ENCODE assay signal across 8 cellular contexts in the genomic region with DNA sequence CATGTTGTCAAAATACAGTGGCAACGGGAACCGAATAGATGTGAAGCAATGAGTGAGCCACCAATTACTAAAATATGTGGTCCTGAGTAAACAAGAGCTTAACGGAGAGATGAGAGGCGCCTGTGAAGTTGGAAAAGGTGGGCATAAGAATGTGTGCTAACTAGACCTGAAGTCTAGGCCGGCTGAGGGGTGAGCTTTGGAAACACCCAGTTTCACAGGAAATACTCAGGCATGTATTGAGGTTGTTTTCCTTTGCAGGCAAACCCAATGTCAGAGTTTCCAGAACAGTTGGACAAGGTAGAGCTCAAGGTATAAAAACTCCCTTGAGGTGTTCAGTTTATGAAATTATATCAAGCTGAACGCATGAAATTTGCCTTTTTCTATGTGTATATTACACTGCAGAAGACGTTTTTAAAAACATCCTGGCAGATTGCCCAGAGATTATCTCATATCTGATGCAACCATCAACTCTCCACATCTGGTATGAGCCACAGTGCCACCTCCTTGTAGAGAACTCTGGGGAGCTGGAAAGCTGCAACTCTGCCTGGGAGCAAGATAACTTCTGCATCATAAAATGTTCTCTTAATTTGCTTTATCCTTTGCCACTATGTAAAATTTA. TPM values are rescaled to one million over a fixed set of nuclear protein-coding genes. Genes with fewer than 3 reads are reported as not detected.
DNase-seq lines count a peak whose midpoint lies in the region; ATAC-seq lines count a peak whose summit lies in the region.

No MANE protein-coding gene starts in this region.

- DNase-seq in COR-L47 (lab: John Stamatoyannopoulos, UW) (peak; percentile 17), HT1080 (ENCODE audit: low read depth) (peak; percentile 70), SHP77 (lab: John Stamatoyannopoulos, UW) (peak; percentile 16 to 34), fibroblast of peridontal ligament (ENCODE audit: extremely low read depth) (peak; percentile 98), Right ventricle myocardium inferior (ENCODE audit: missing footprints) (no peak)

- intact Hi-C loops in Right ventricle myocardium inferior (cut with DNase I): no loop called here

- ATAC-seq in Right ventricle myocardium inferior: no peak
- ATAC-seq in GM21619 (IDR thresholded peaks at IDR 0.05; ENCODE audit: unreplicated experiment): no peak
- no peak for ATAC-seq in HG03469 (IDR thresholded peaks at IDR 0.05; ENCODE audit: unreplicated experiment)
- no peak for ATAC-seq in GM21528 (IDR thresholded peaks at IDR 0.05; ENCODE audit: low FRiP score, unreplicated experiment)

RNA-seq across cellular contexts. Expression of a gene that starts 3.9 kb away (rescaled TPM):
- total RNA-seq in HT1080 (2014; rRNA removed; shearing (Covaris generic)): 6.4 and 7.7 TPM in 2 replicates
- polyA plus RNA-seq in HT1080 (2015; cell fraction: cytosol; rRNA removed): 10.2 and 10.3 TPM in 2 replicates
- polyA plus RNA-seq in HT1080 (2015; cell fraction: nucleus; rRNA removed): 8.6 and 10.0 TPM in 2 replicates
- total RNA-seq in Right ventricle myocardium inferior: 10.1 TPM
